In the genomic region with DNA sequence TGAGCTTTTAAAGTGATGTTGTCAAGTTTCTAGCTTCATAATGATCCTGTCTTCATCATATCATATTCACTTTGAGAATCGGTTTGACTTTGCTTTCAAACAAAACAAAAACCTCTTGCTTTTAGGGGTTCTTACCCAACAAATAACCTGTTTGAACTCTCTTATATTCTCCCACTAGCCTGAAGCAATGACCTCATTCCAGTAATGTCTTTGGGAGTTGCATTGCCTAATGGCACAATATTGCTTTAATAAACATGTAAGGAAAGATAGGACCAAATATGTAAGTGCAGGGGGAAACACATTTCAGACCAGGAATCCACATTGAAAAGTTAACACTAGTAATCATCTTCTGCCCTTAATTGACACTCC, we compare ENCODE assay signal across 9 cellular contexts. TPM values are rescaled to one million over a fixed set of nuclear protein-coding genes. Genes with fewer than 3 reads are reported as not detected.
DNase-seq lines count a peak whose midpoint lies in the region; ATAC-seq and TF ChIP-seq lines count a peak whose summit lies in the region.
"Had no signal": no experiment of that assay in that cellular context is flagged by ENCODE, and none has a peak within 500 bp of the region (broad histone marks: within the 10 kb centered on the region; RNA-seq: fewer than 3 reads in every experiment).

No MANE protein-coding gene starts in this region.

- peaks cover 13% of the 10 kb centered on the region for H3K27me3 Mint-ChIP-seq in HFFc6 (ENCODE audit: insufficient read depth)

- H3K27ac ChIP-seq in A673 (ENCODE audit: low read depth, low read length, poor library complexity, severe bottlenecking), result peak overlapping the region; percentile 58
- peak overlapping the region; percentile 72 for H3K27ac ChIP-seq in brain microvascular endothelial cell
- peak overlapping the region; percentile 58 for H3K27ac ChIP-seq in mesodermal cell (ENCODE audit: low read depth, low read length, severe bottlenecking)

- 56% methylated on average over 1 of the region's 1 CpG; no CpG with 5 or more reads in 1 of the 2 experiments for WGBS in mesodermal cell (ENCODE audit: insufficient coverage in 2 of 2), 2 experiments

- H3K9me3 ChIP-seq in A673 (ENCODE audit: low read depth, low read length, poor library complexity, severe bottlenecking), result no peaks in the 10 kb centered on the region
- no peaks in the 10 kb centered on the region for H3K9me3 ChIP-seq in mesodermal cell (ENCODE audit: control insufficient read depth, low read length)

- peak overlapping the region; percentile 98 for H3K27ac Mint-ChIP-seq in HFFc6

- TF ChIP-seq CTCF in A673 (conservative IDR thresholded peaks at IDR 0.05; ENCODE audit: low read depth, low read length) (no peak), HFFc6 (IDR thresholded peaks at IDR 0.05) (no peak), brain microvascular endothelial cell (IDR thresholded peaks at IDR 0.05; ENCODE audit: low read depth, low read length, missing control alignments) (no peak)

- CTCF ChIA-PET in A673 (lab: Charles Lee), result no interaction called here

- peaks cover 7% of the 10 kb centered on the region for H3K9me3 Mint-ChIP-seq in HFFc6

- peaks cover 55% of the 10 kb centered on the region for H3K4me1 Mint-ChIP-seq in HFFc6 (ENCODE audit: low read depth)

- DNase-seq in A673 (ENCODE audit: low spot score) (no peak), HFFc6 (peak; percentile 48), brain microvascular endothelial cell (peak; percentile 24), NCI-H82 treated with DMSO at 0.1 percent for 48 hours (lab: John Stamatoyannopoulos, UW; ENCODE audit: unreplicated experiment) (no peak)
- DNase-seq: NCI-H774 had no signal

- POLR2A ChIA-PET in A673 (lab: Charles Lee; ENCODE audit: low non-redundant PET), result no interaction called here

- H3K4me3 Mint-ChIP-seq in HFFc6, result peak overlapping the region; percentile 98

- peak overlapping the region; percentile 71 for H3K4me3 ChIP-seq in A673 (ENCODE audit: low read depth, low read length, poor library complexity, severe bottlenecking)
- peak overlapping the region; percentile 94 for H3K4me3 ChIP-seq in brain microvascular endothelial cell (ENCODE audit: low read depth, low read length)
- peak overlapping the region; percentile 73 for H3K4me3 ChIP-seq in mesodermal cell (ENCODE audit: extremely low read depth, insufficient read depth, low read length, poor library complexity, severe bottlenecking)

- peaks cover 13% of the 10 kb centered on the region for H3K4me1 ChIP-seq in A673 (ENCODE audit: insufficient read depth, low read length, poor library complexity, severe bottlenecking)
- peaks cover 20% of the 10 kb centered on the region for H3K4me1 ChIP-seq in mesodermal cell (ENCODE audit: control insufficient read depth, insufficient read depth, low read length, poor library complexity, severe bottlenecking)

- H3K36me3 ChIP-seq in A673 (ENCODE audit: insufficient read depth, low read length, poor library complexity, severe bottlenecking) (no peaks in the 10 kb centered on the region), brain microvascular endothelial cell (replicated peaks) (no peaks in the 10 kb centered on the region), mesodermal cell (ENCODE audit: control insufficient read depth, insufficient read depth, low read length) (no peaks in the 10 kb centered on the region)

- intact Hi-C loops in A673 (cut with micrococcal nuclease; ENCODE audit: unreplicated experiment), result no loop called here

- no TSS peak for BruUV-seq in A673 (replicated peaks; lab: Mats Ljungman, UMichigan)

- H3K27me3 ChIP-seq in A673 (replicated peaks; ENCODE audit: insufficient read depth, low read depth, low read length, poor library complexity), result no peaks in the 10 kb centered on the region
- H3K27me3 ChIP-seq in brain microvascular endothelial cell (replicated peaks), result no peaks in the 10 kb centered on the region

- ATAC-seq in HG03457 (IDR thresholded peaks at IDR 0.05; ENCODE audit: unreplicated experiment), result no peak
- ATAC-seq in HG02763 (IDR thresholded peaks at IDR 0.05; ENCODE audit: unreplicated experiment), result no peak
- no peak for ATAC-seq in GM19467 (IDR thresholded peaks at IDR 0.05; ENCODE audit: unreplicated experiment)

- in situ Hi-C loops in brain microvascular endothelial cell (cut with HindIII; ENCODE audit: low pct_ligation_motif_present, low sequenced_read_pairs), result no loop called here

- peaks cover 25% of the 10 kb centered on the region for H3K36me3 Mint-ChIP-seq in HFFc6 (ENCODE audit: low read depth)

RNA-seq across cellular contexts. Expression of a gene that starts 27.6 kb away (rescaled TPM):
- total RNA-seq in A673 (2021), result 144 and 150 TPM in 2 replicates
- 10 to 100 TPM; 50.5 to 69.0 (median 60.8) TPM for total RNA-seq in HFFc6 (2021; fragmentation: NEBNext Ultra II Directional; extraction: Animal tissue kit (Norgen Biotek cat#: 25700))
- 63.4 TPM for polyA plus RNA-seq in mesodermal cell (2013, experiment 1 of 2)
- 97.6 TPM for polyA plus RNA-seq in mesodermal cell (2013, experiment 2 of 2)

RNA-seq across cellular contexts. Expression of a gene that starts 27.8 kb away (rescaled TPM):
- total RNA-seq in A673 (2021), result 1.9 and 2.2 TPM in 2 replicates
- total RNA-seq in HFFc6 (2021; fragmentation: NEBNext Ultra II Directional; extraction: Animal tissue kit (Norgen Biotek cat#: 25700)), result under 1 TPM; 0.38 to 0.83 (median 0.64) TPM
- 6.4 TPM for polyA plus RNA-seq in mesodermal cell (2013, experiment 1 of 2)
- 7.4 TPM for polyA plus RNA-seq in mesodermal cell (2013, experiment 2 of 2)

RNA-seq across cellular contexts. Expression of a gene that starts 38.3 kb away (rescaled TPM):
- total RNA-seq in A673 (2021), result not detected in 2 replicates
- under 1 TPM; 0.07 to 0.26 (median 0.13) TPM for total RNA-seq in HFFc6 (2021; fragmentation: NEBNext Ultra II Directional; extraction: Animal tissue kit (Norgen Biotek cat#: 25700))
- 0.66 TPM for polyA plus RNA-seq in mesodermal cell (2013, experiment 1 of 2)
- polyA plus RNA-seq in mesodermal cell (2013, experiment 2 of 2), result 1.0 TPM

Comparison
In these comparisons a context has a peak if more than half of its experiments do, and no peak if none do; other contexts are left out.
1. DNase-seq: peak in HFFc6 (single experiment) and brain microvascular endothelial cell (single experiment); none in A673 (single experiment) and NCI-H82 treated with DMSO at 0.1 percent for 48 hours (single experiment).
2. Peak in every context shown above with its lines, with median percentiles within 50 percentile points of each other: H3K27ac ChIP-seq and H3K4me3 ChIP-seq.